8 cellular contexts compared by ENCODE assay signal in the genomic region with DNA sequence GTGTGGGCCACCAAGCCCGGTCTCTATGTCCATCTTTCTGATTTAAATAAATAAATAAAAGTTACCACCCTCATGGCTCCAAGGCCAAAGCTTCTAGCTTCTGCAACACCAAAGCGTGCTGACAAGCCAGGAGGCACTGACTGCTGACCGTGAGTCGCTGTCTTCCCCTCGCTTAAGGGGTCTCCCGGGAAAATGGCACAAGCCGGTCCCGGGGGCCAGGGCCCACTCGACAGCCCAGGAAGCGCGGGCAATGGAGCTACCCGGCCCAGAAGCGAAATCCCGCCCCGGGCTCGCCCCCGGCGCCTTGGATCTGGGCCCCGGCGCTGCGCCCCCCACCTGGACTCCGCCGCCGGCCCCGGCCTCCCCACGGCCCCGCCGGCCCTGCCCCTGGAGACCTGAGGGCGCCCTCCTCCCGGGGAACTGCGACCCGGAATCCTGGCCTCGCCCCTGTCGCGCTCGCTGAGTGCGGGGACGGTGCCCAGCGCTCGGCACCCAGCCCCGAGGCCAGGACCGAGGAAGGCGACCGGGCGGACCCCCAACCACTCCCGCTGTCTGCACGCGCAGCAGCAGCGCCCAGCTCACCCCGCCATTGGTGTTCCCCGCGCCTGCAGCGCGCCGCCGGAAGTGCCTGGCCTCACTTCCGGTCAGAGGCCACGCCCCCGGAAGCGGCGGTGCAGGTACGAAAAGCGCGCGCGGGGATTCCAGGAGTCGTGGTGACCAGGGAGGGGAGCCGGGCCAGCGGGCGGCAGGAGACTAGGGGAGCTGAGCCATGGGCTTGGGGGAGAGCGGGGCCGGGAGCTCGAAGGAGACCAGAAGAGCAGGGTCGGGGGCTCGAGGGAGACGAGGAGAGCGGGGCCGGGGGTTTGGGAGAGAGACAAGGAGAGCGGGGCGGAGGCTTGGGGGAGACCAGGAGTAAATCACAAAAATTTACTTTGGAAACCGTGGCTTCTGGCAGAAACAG. TPM values are rescaled to one million over a fixed set of nuclear protein-coding genes. Genes with fewer than 3 reads are reported as not detected.
DNase-seq lines count a peak whose midpoint lies in the region; ATAC-seq, FAIRE-seq and TF ChIP-seq lines count a peak whose summit lies in the region.

Gene MRM2 (minus strand): TSS at position 626 of the 961 bp plus-strand sequence. CDS start 36 bp downstream, at position 590.
Gene NUDT1 (plus strand): TSS at position 647 of the 961 bp plus-strand sequence. CDS start 2,349 bp downstream, outside the sequence.

- TF ChIP-seq CTCF in esophagus squamous epithelium (IDR thresholded peaks at IDR 0.05): no peak

- intact Hi-C loops in esophagus squamous epithelium (cut with DNase I): loop anchor here (10.0 kb wide), 1 partner anchor 113 kb away; the partner anchor contains the start of gene EIF3B

- H3K4me3 ChIP-seq in esophagus squamous epithelium: peak within 1 kb of the TSS; percentile 60 to 100 (median 96)

- TF ChIP-seq POLR2A in esophagus squamous epithelium (IDR thresholded peaks at IDR 0.05): peak in 2 of 4 donors; percentile 51 to 66

- DNase-seq in COLO668 (lab: John Stamatoyannopoulos, UW; ENCODE audit: unreplicated experiment) (peak; percentile 96), HTR-8/SVneo (ENCODE audit: insufficient read length, low spot score) (peak; percentile 97), esophagus squamous epithelium (lab: John Stamatoyannopoulos, UW) (no peak), myocyte (ENCODE audit: low read depth) (peak; percentile 86)
- peak; percentile 89 for DNase-seq in activated T-cell treated with anti-CD3 and anti-CD28 coated beads, Interleukin-2, amount 50 U/mL, for 48 hours
- peak; percentile 56 for DNase-seq in stimulated activated CD8-positive, alpha-beta memory T cell treated with anti-CD3 and anti-CD28 coated beads, Interleukin-7, amount 100 ng/mL, for 24 hours (ENCODE audit: low read depth)

- peak within 1 kb of the TSS; percentile 63 to 91 (median 83) for H3K27ac ChIP-seq in esophagus squamous epithelium

- FAIRE-seq in HTR-8/SVneo (lab: Jason Lieb, UNC): peak; percentile 96

- peaks cover 7 to 45% (median 19%) of the 10 kb centered on the region in 3 donors for H3K4me1 ChIP-seq in esophagus squamous epithelium

- 0 to 1% methylated on average over 7 to 20 of the region's 81 CpGs for WGBS in esophagus squamous epithelium, 2 donors

- peaks cover 6 to 30% (median 7%) of the 10 kb centered on the region in 3 donors for H3K36me3 ChIP-seq in esophagus squamous epithelium

- no peaks in the 10 kb centered on the region for H3K27me3 ChIP-seq in esophagus squamous epithelium

- H3K9me3 ChIP-seq in esophagus squamous epithelium: no peaks in the 10 kb centered on the region

- peak; percentile 65 for ATAC-seq in GM19463 (IDR thresholded peaks at IDR 0.05; ENCODE audit: unreplicated experiment)

TF ChIP-seq in PFSK-1, 5 proteins besides CTCF, POLR2A, EP300 and RAD21:
- TF ChIP-seq TAF1 (IDR thresholded peaks at IDR 0.05; ENCODE audit: borderline replicate concordance, insufficient read depth, low read length): peak; percentile 93
- TF ChIP-seq POLR2AphosphoS5 (IDR thresholded peaks at IDR 0.05; ENCODE audit: low read depth, low read length): peak; percentile 88
- peak; percentile 81; the same call in 1 of the 2 replicates for TF ChIP-seq SIN3A (IDR thresholded peaks at IDR 0.05; ENCODE audit: borderline replicate concordance, insufficient read depth, low read length)
- peak in 1 of 2 experiments; percentile 18; a peak in 1 of 4 replicates for TF ChIP-seq REST (IDR thresholded peaks at IDR 0.05; ENCODE audit: insufficient read depth in 1 of 2, low read depth in 2 of 2, low read length in 2 of 2)
- TF ChIP-seq FOXP2 (optimal IDR thresholded peaks at IDR 0.05; ENCODE audit: borderline replicate concordance, extremely low read depth, extremely low read length, insufficient read depth): peak; percentile 59

RNA-seq across cellular contexts. Expression of gene MRM2, which starts in this region (rescaled TPM):
- polyA plus RNA-seq in PFSK-1 (2012; ENCODE audit: insufficient read length, low read depth): 34.4 TPM
- total RNA-seq in esophagus squamous epithelium: 10 to 100 TPM; 16.8 to 31.5 (median 17.9) TPM
- total RNA-seq in myocyte: 21.1 and 26.1 TPM in 2 replicates
- polyA plus RNA-seq in myocyte (2012): 31.5 TPM

RNA-seq across cellular contexts. Expression of gene NUDT1, which starts in this region (rescaled TPM):
- polyA plus RNA-seq in PFSK-1 (2012; ENCODE audit: insufficient read length, low read depth): 33.8 TPM
- 10 to 100 TPM; 16.3 to 51.7 (median 28.2) TPM for total RNA-seq in esophagus squamous epithelium
- total RNA-seq in myocyte: 25.6 and 29.9 TPM in 2 replicates
- 42.8 TPM for polyA plus RNA-seq in myocyte (2012)
